In the genomic region with DNA sequence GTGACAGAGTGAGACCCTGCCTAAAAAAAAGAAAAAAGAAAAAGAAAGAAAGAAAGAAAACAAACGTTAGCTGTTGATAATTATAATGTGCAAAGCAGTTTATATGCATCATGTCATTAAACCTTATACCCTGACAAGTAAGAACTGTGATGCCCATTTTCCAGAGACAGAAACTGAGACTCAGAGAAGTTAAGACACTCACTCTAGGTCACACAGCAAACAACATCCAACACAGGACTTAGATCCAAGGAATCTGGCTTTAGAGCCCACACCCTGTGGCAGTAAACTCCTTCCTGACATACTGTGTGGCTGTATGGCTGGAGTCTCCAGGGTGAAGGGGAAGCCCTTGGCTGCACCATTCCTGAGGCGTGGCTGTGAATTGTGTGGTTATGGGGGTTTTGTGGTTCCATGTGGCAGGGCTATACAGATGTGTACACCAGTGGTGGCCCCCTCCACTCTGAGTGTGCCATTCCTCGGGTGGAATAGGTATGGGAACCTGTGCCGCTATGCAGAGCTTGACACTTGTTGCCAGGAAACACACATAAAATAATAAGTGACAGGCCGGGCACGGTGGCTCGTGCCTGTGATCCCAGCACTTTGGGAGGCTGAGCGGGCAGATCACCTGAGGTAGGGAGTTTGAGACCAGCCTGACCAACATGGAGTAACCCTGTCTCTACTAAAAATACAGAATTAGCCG, we compare ENCODE assay signal across 1 cellular context.
TF ChIP-seq lines count a peak whose summit lies in the region.

No MANE protein-coding gene starts in this region.

TF ChIP-seq in HepG2, 621 proteins besides CTCF, POLR2A, EP300 and RAD21:
- TF ChIP-seq, protein P1, sequence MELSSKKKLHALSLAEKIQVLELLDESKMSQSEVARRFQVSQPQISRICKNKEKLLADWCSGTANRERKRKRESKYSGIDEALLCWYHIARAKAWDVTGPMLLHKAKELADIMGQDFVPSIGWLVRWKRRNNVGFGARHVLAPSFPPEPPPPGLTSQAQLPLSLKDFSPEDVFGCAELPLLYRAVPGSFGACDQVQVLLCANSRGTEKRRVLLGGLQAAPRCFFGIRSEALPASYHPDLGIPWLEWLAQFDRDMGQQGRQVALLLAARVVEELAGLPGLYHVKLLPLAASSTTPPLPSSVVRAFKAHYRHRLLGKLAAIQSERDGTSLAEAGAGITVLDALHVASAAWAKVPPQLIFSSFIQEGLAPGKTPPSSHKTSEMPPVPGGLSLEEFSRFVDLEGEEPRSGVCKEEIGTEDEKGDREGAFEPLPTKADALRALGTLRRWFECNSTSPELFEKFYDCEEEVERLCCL (CRISPR knock-in tag; IDR thresholded peaks at IDR 0.05; ENCODE audit: borderline replicate concordance) = no peak
- TF ChIP-seq TGIF2 (CRISPR knock-in tag; IDR thresholded peaks at IDR 0.05) = no peak
- TF ChIP-seq, protein P2, sequence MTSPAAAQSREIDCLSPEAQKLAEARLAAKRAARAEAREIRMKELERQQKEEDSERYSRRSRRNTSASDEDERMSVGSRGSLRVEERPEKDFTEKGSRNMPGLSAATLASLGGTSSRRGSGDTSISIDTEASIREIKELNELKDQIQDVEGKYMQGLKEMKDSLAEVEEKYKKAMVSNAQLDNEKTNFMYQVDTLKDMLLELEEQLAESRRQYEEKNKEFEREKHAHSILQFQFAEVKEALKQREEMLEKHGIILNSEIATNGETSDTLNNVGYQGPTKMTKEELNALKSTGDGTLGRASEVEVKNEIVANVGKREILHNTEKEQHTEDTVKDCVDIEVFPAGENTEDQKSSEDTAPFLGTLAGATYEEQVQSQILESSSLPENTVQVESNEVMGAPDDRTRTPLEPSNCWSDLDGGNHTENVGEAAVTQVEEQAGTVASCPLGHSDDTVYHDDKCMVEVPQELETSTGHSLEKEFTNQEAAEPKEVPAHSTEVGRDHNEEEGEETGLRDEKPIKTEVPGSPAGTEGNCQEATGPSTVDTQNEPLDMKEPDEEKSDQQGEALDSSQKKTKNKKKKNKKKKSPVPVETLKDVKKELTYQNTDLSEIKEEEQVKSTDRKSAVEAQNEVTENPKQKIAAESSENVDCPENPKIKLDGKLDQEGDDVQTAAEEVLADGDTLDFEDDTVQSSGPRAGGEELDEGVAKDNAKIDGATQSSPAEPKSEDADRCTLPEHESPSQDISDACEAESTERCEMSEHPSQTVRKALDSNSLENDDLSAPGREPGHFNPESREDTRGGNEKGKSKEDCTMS (CRISPR knock-in tag; conservative IDR thresholded peaks at IDR 0.05) = no peak
- TF ChIP-seq NFE2L2 (IDR thresholded peaks at IDR 0.05; ENCODE audit: low read length) = no peak
- TF ChIP-seq ZNF629 (CRISPR knock-in tag; conservative IDR thresholded peaks at IDR 0.05) = peak; percentile 75
- no peak for TF ChIP-seq TOE1 (CRISPR knock-in tag; IDR thresholded peaks at IDR 0.05)
- no peak for TF ChIP-seq KDM3A (CRISPR knock-in tag; IDR thresholded peaks at IDR 0.05; ENCODE audit: low read depth)
- TF ChIP-seq, protein P3, sequence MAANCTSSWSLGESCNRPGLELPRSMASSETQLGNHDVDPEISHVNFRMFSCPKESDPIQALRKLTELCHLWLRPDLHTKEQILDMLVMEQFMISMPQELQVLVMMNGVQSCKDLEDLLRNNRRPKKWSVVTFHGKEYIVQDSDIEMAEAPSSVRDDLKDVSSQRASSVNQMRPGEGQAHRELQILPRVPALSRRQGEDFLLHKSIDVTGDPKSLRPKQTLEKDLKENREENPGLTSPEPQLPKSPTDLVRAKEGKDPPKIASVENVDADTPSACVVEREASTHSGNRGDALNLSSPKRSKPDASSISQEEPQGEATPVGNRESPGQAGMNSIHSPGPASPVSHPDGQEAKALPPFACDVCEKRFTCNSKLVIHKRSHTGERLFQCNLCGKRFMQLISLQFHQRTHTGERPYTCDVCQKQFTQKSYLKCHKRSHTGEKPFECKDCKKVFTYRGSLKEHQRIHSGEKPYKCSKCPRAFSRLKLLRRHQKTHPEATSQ (CRISPR knock-in tag; IDR thresholded peaks at IDR 0.05; ENCODE audit: borderline replicate concordance) = no peak
- no peak for TF ChIP-seq IRX3 (CRISPR knock-in tag; IDR thresholded peaks at IDR 0.05; ENCODE audit: borderline replicate concordance, low read depth)
- peak; percentile 77 for TF ChIP-seq ZNF768 (CRISPR knock-in tag; IDR thresholded peaks at IDR 0.05)
- TF ChIP-seq, protein P4, sequence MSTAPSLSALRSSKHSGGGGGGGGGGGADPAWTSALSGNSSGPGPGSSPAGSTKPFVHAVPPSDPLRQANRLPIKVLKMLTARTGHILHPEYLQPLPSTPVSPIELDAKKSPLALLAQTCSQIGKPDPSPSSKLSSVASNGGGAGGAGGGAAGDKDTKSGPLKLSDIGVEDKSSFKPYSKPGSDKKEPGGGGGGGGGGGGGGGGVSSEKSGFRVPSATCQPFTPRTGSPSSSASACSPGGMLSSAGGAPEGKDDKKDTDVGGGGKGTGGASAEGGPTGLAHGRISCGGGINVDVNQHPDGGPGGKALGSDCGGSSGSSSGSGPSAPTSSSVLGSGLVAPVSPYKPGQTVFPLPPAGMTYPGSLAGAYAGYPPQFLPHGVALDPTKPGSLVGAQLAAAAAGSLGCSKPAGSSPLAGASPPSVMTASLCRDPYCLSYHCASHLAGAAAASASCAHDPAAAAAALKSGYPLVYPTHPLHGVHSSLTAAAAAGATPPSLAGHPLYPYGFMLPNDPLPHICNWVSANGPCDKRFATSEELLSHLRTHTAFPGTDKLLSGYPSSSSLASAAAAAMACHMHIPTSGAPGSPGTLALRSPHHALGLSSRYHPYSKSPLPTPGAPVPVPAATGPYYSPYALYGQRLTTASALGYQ (CRISPR knock-in tag; IDR thresholded peaks at IDR 0.05) = no peak
- TF ChIP-seq ELF4 (CRISPR knock-in tag; IDR thresholded peaks at IDR 0.05; ENCODE audit: borderline replicate concordance) = no peak
- TF ChIP-seq DPF2 (CRISPR knock-in tag; IDR thresholded peaks at IDR 0.05; ENCODE audit: borderline replicate concordance, low read depth) = no peak
- TF ChIP-seq CCDC6 (CRISPR knock-in tag; IDR thresholded peaks at IDR 0.05) = no peak
- TF ChIP-seq KDM5B (CRISPR knock-in tag; IDR thresholded peaks at IDR 0.05; ENCODE audit: borderline replicate concordance) = no peak
- TF ChIP-seq, protein P5, sequence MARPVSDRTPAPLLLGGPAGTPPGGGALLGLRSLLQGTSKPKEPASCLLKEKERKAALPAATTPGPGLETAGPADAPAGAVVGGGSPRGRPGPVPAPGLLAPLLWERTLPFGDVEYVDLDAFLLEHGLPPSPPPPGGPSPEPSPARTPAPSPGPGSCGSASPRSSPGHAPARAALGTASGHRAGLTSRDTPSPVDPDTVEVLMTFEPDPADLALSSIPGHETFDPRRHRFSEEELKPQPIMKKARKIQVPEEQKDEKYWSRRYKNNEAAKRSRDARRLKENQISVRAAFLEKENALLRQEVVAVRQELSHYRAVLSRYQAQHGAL (CRISPR knock-in tag; IDR thresholded peaks at IDR 0.05; ENCODE audit: not compliant biosample characterization) = no peak
- no peak for TF ChIP-seq ZNF496 (CRISPR knock-in tag; IDR thresholded peaks at IDR 0.05; ENCODE audit: insufficient replicate concordance)
